In the genomic region with DNA sequence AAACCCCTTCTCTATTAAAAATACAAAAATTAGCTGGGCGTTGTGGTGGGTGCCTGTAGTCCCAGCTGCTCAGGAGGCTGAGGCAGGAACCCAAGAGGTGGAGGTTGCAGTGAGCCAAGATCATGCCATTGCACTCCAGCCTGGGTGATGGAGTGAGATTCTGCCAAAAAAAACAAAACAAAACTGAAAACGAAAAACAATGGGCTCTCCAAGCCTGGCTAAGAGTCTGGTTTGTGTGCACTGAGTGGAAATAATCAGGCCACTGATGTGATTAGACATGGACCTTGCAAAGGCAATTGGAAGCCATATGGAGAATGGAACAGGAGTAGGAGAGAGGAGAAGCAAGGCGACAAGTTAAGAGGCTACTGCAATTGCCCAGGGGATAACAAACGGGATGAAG, we compare ENCODE assay signal across 28 cellular contexts.
DNase-seq lines count a peak whose midpoint lies in the region; ATAC-seq and TF ChIP-seq lines count a peak whose summit lies in the region.
"Had no signal": no experiment of that assay in that cellular context is flagged by ENCODE, and none has a peak within 500 bp of the region (broad histone marks: within the 10 kb centered on the region; RNA-seq: fewer than 3 reads in every experiment).

No MANE protein-coding gene starts in this region.

- intact Hi-C loops in natural killer cell (cut with micrococcal nuclease), result no loop called here

- peaks cover 39% of the 10 kb centered on the region for H3K36me3 Mint-ChIP-seq in T-helper 1 cell treated with Interleukin-12 subunit alpha and Interleukin-12 subunit beta and Interleukin-4 antibody, amounts not matched to agents 30 μg/mL and 1 μg/mL, for 36 hours (ENCODE audit: low read depth)
- peaks cover 65% of the 10 kb centered on the region for H3K36me3 Mint-ChIP-seq in activated CD8-positive, alpha-beta T cell treated with anti-CD3 and anti-CD28 coated beads, Interleukin-2, amount 10 ng/mL, durations not matched to agents 7 days and 5 days (ENCODE audit: low read depth)
- H3K36me3 Mint-ChIP-seq in natural killer cell, result peaks cover 7% of the 10 kb centered on the region

- H3K27ac Mint-ChIP-seq in T-helper 1 cell treated with Interleukin-12 subunit alpha and Interleukin-12 subunit beta and Interleukin-4 antibody, amounts not matched to agents 30 μg/mL and 1 μg/mL, for 36 hours, result peak overlapping the region; percentile 5
- H3K27ac Mint-ChIP-seq in activated CD8-positive, alpha-beta T cell treated with anti-CD3 and anti-CD28 coated beads, Interleukin-2, amount 10 ng/mL, durations not matched to agents 7 days and 5 days, result peak overlapping the region; percentile 22
- peak overlapping the region; percentile 4 to 11 for H3K27ac Mint-ChIP-seq in natural killer cell

- no peak for ATAC-seq in activated CD8-positive, alpha-beta T cell treated with anti-CD3 and anti-CD28 coated beads, Interleukin-2, amount 10 ng/mL, durations not matched to agents 7 days and 5 days
- ATAC-seq in natural killer cell (no peak), HG03354 (IDR thresholded peaks at IDR 0.05; ENCODE audit: poor library complexity, severe bottlenecking, unreplicated experiment) (no peak)
- ATAC-seq: activated CD4-positive, CD25-positive, alpha-beta regulatory T cell treated with anti-CD3 and anti-CD28 coated beads, Interleukin-2, amount 50 U/mL, for 24 hours; activated T-cell treated with anti-CD3 and anti-CD28 coated beads, Interleukin-2, amount 50 U/mL, for 4 hours; foreskin keratinocyte; heart right ventricle; lower lobe of right lung; pancreas had no signal

- DNase-seq in T-helper 1 cell, result no peak
- peak; percentile 35 for DNase-seq in M059J (ENCODE audit: low read depth)
- no peak for DNase-seq in activated CD8-positive, alpha-beta T cell treated with anti-CD3 and anti-CD28 coated beads, Interleukin-2, amount 10 ng/mL, durations not matched to agents 7 days and 5 days
- DNase-seq in natural killer cell, result no peak
- no peak for DNase-seq in amniotic stem cell (lab: John Stamatoyannopoulos, UW)
- DNase-seq in NCI-H1105 treated with DMSO at 0.1 percent for 48 hours (lab: John Stamatoyannopoulos, UW), result no peak
- DNase-seq: activated CD8-positive, alpha-beta memory T cell treated with anti-CD3 and anti-CD28 coated beads for 24 hours; activated naive CD4-positive, alpha-beta T cell; activated T-cell treated with anti-CD3 and anti-CD28 coated beads, Interleukin-2, amount 50 U/mL, for 4 hours; AML-193; amygdala; DMS53; foreskin keratinocyte; H7; heart right ventricle; lower lobe of right lung; MG63; NCI-H1417; NK-92 treated with Interleukin-12 subunit alpha and Interleukin-12 subunit beta, amount 100 ng/mL, for 24 hours; pancreas; PC-9; SHP77 treated with DMSO at 0.1 percent for 48 hours; small intestine; stimulated activated CD8-positive, alpha-beta memory T cell treated with anti-CD3 and anti-CD28 coated beads, Interleukin-4, amount 100 ng/mL, for 48 hours; transverse colon had no signal

- no peaks in the 10 kb centered on the region for H3K27me3 Mint-ChIP-seq in T-helper 1 cell treated with Interleukin-12 subunit alpha and Interleukin-12 subunit beta and Interleukin-4 antibody, amounts not matched to agents 30 μg/mL and 1 μg/mL, for 36 hours (ENCODE audit: low read depth)
- no peaks in the 10 kb centered on the region for H3K27me3 Mint-ChIP-seq in activated CD8-positive, alpha-beta T cell treated with anti-CD3 and anti-CD28 coated beads, Interleukin-2, amount 10 ng/mL, durations not matched to agents 7 days and 5 days (ENCODE audit: low read depth)
- no peaks in the 10 kb centered on the region for H3K27me3 Mint-ChIP-seq in natural killer cell (ENCODE audit: low read depth in 2 of 2)

- TF ChIP-seq CTCF in natural killer cell (IDR thresholded peaks at IDR 0.05), result no peak

- H3K9me3 Mint-ChIP-seq in T-helper 1 cell treated with Interleukin-12 subunit alpha and Interleukin-12 subunit beta and Interleukin-4 antibody, amounts not matched to agents 30 μg/mL and 1 μg/mL, for 36 hours, result no peaks in the 10 kb centered on the region
- H3K9me3 Mint-ChIP-seq in activated CD8-positive, alpha-beta T cell treated with anti-CD3 and anti-CD28 coated beads, Interleukin-2, amount 10 ng/mL, durations not matched to agents 7 days and 5 days (ENCODE audit: insufficient read depth), result no peaks in the 10 kb centered on the region
- no peaks in the 10 kb centered on the region for H3K9me3 Mint-ChIP-seq in natural killer cell
- H3K9me3 Mint-ChIP-seq: activated T-cell treated with anti-CD3 and anti-CD28 coated beads, Interleukin-2, amount 50 U/mL, for 4 hours had no signal

- no peak overlapping the region for H3K4me3 Mint-ChIP-seq in T-helper 1 cell treated with Interleukin-12 subunit alpha and Interleukin-12 subunit beta and Interleukin-4 antibody, amounts not matched to agents 30 μg/mL and 1 μg/mL, for 36 hours
- no peak overlapping the region for H3K4me3 Mint-ChIP-seq in activated CD8-positive, alpha-beta T cell treated with anti-CD3 and anti-CD28 coated beads, Interleukin-2, amount 10 ng/mL, durations not matched to agents 7 days and 5 days
- no peak overlapping the region for H3K4me3 Mint-ChIP-seq in natural killer cell
- H3K4me3 Mint-ChIP-seq: activated T-cell treated with anti-CD3 and anti-CD28 coated beads, Interleukin-2, amount 50 U/mL, for 4 hours had no signal

- CTCF ChIA-PET in activated CD8-positive, alpha-beta T cell treated with anti-CD3 and anti-CD28 coated beads, Interleukin-2, amount 10 ng/mL, durations not matched to agents 7 days and 5 days (lab: Charles Lee), result interaction anchor here (1.0 to 11.1 kb wide), 3 partner anchors 162 to 275 kb away, joined by 3 to 132 read pairs (median 11); no protein-coding TSS in a partner anchor

- POLR2A ChIA-PET in activated CD8-positive, alpha-beta T cell treated with anti-CD3 and anti-CD28 coated beads, Interleukin-2, amount 10 ng/mL, durations not matched to agents 7 days and 5 days (lab: Charles Lee), result no interaction called here

- peaks cover 26% of the 10 kb centered on the region for H3K4me1 Mint-ChIP-seq in T-helper 1 cell treated with Interleukin-12 subunit alpha and Interleukin-12 subunit beta and Interleukin-4 antibody, amounts not matched to agents 30 μg/mL and 1 μg/mL, for 36 hours (ENCODE audit: low read depth)
- peaks cover 28% of the 10 kb centered on the region for H3K4me1 Mint-ChIP-seq in activated CD8-positive, alpha-beta T cell treated with anti-CD3 and anti-CD28 coated beads, Interleukin-2, amount 10 ng/mL, durations not matched to agents 7 days and 5 days (ENCODE audit: low read depth)
- H3K4me1 Mint-ChIP-seq in natural killer cell, result peaks cover 20 to 24% of the 10 kb centered on the region in 2 donors
